Comparison of ENCODE assay signal across 19 cellular contexts in the genomic region with DNA sequence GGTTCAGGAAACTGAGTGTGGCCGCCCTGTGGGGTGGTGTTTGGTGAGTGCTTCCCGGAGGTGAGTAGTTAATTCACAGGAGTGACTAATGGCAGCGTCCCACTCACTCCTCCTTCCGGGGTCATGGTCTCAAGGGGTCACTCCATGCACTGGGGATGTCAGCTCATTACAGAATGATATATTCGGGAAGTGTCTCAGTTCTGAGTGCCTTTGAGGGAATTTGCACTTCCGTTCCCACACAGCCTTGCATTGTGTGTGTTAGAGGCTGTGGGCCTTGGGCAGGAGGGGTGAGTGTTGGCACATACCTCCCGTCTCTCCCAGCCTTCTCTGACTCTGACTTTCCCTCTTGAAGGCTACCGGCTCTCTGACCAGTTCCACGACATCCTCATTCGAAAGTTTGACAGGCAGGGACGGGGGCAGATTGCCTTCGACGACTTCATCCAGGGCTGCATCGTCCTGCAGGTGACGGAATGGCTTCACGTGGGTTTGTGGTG. TPM values are rescaled to one million over a fixed set of nuclear protein-coding genes. Genes with fewer than 3 reads are reported as not detected.
A peak's percentile ranks its signal among the peaks of the same experiment; 100 is the strongest.
DNase-seq lines count a peak whose midpoint lies in the region; ATAC-seq, FAIRE-seq and TF ChIP-seq lines count a peak whose summit lies in the region.
"Had no signal": no experiment of that assay in that cellular context is flagged by ENCODE, and none has a peak within 500 bp of the region (broad histone marks: within the 10 kb centered on the region; RNA-seq: fewer than 3 reads in every experiment).

No MANE protein-coding gene starts in this region.

- TF ChIP-seq CTCF in endothelial cell of umbilical vein (IDR thresholded peaks at IDR 0.05; ENCODE audit: extremely low read depth in 1 of 2, insufficient read depth in 1 of 2, low read depth in 1 of 2, low read length in 2 of 2), result no peak
- TF ChIP-seq CTCF in osteoblast (IDR thresholded peaks at IDR 0.05; ENCODE audit: extremely low read depth, low read depth, low read length), result no peak

- FAIRE-seq in endothelial cell of umbilical vein (lab: Jason Lieb, UNC), result peak; percentile 98
- FAIRE-seq: H1 had no signal

- H3K4me1 Mint-ChIP-seq in activated CD4-positive, alpha-beta T cell treated with anti-CD3 and anti-CD28 coated beads for 36 hours, result no peaks in the 10 kb centered on the region
- H3K4me1 Mint-ChIP-seq: activated CD4-positive, alpha-beta T cell treated with anti-CD3 and anti-CD28 coated beads, Interleukin-2, amount 10 ng/mL, durations not matched to agents 7 days and 5 days had no signal

- peak overlapping the region; percentile 41 for H3K9ac ChIP-seq in endothelial cell of umbilical vein (replicated peaks; ENCODE audit: extremely low read depth, insufficient read depth, low read length)

- H3K4me2 ChIP-seq in endothelial cell of umbilical vein (ENCODE audit: insufficient read depth, low read length) (peak overlapping the region; percentile 45), osteoblast (ENCODE audit: insufficient read depth, low read length) (no peak overlapping the region)

- H2AFZ ChIP-seq in endothelial cell of umbilical vein (ENCODE audit: low read depth, low read length), result no peak overlapping the region
- H2AFZ ChIP-seq in osteoblast (ENCODE audit: low read length), result no peak overlapping the region

- BruUV-seq in endothelial cell of umbilical vein (replicated peaks; lab: Mats Ljungman, UMichigan), result no TSS peak

- H3K9me3 ChIP-seq in endothelial cell of umbilical vein (replicated peaks; ENCODE audit: control insufficient read depth, insufficient read depth, low read length), result no peaks in the 10 kb centered on the region
- H3K9me3 ChIP-seq in osteoblast (ENCODE audit: low read depth, low read length), result no peaks in the 10 kb centered on the region
- H3K9me3 ChIP-seq: transverse colon had no signal

- H3K27me3 Mint-ChIP-seq in activated CD4-positive, alpha-beta T cell treated with anti-CD3 and anti-CD28 coated beads for 36 hours, result no peaks in the 10 kb centered on the region
- H3K27me3 Mint-ChIP-seq: activated CD4-positive, alpha-beta T cell treated with anti-CD3 and anti-CD28 coated beads, Interleukin-2, amount 10 ng/mL, durations not matched to agents 7 days and 5 days; naive B cell had no signal

- H4K20me1 ChIP-seq in endothelial cell of umbilical vein (replicated peaks; ENCODE audit: control insufficient read depth, extremely low read depth, insufficient read depth, low read length), result no peaks in the 10 kb centered on the region
- H4K20me1 ChIP-seq in osteoblast (ENCODE audit: insufficient read depth, low read length), result peaks cover 26% of the 10 kb centered on the region

- peaks cover 34% of the 10 kb centered on the region for H3K36me3 Mint-ChIP-seq in activated CD4-positive, alpha-beta T cell treated with anti-CD3 and anti-CD28 coated beads for 36 hours (ENCODE audit: low read depth)

- CTCF ChIA-PET in endothelial cell of umbilical vein (lab: Charles Lee), result interaction anchor here (1.2 to 2.7 kb wide), 2 partner anchors 10 to 136 kb away, joined by 4 to 15 read pairs; a partner anchor contains a TSS
- CTCF ChIA-PET in activated CD4-positive, alpha-beta T cell treated with anti-CD3 and anti-CD28 coated beads for 36 hours (lab: Charles Lee), result no interaction called here

- no peaks in the 10 kb centered on the region for H3K9me1 ChIP-seq in endothelial cell of umbilical vein (replicated peaks; ENCODE audit: control insufficient read depth, extremely low read depth, insufficient read depth, low read length)

- H3K9me3 Mint-ChIP-seq in activated CD4-positive, alpha-beta T cell treated with anti-CD3 and anti-CD28 coated beads for 36 hours (ENCODE audit: low read depth), result no peaks in the 10 kb centered on the region
- H3K9me3 Mint-ChIP-seq: activated CD4-positive, alpha-beta T cell treated with anti-CD3 and anti-CD28 coated beads, Interleukin-2, amount 10 ng/mL, durations not matched to agents 7 days and 5 days; naive B cell had no signal

- H3K27ac ChIP-seq in endothelial cell of umbilical vein (ENCODE audit: insufficient read depth, low read depth, low read length), result peak overlapping the region; percentile 88
- H3K27ac ChIP-seq in osteoblast (ENCODE audit: low read depth, low read length), result peak overlapping the region; percentile 72
- H3K27ac ChIP-seq: transverse colon had no signal

- H3K27me3 ChIP-seq in endothelial cell of umbilical vein (ENCODE audit: control insufficient read depth in 2 of 2, insufficient read depth in 2 of 2, low read length in 2 of 2), result no peaks in the 10 kb centered on the region
- H3K27me3 ChIP-seq in osteoblast (ENCODE audit: insufficient read depth, low read length), result no peaks in the 10 kb centered on the region
- H3K27me3 ChIP-seq: transverse colon had no signal

- H3K27ac Mint-ChIP-seq in activated CD4-positive, alpha-beta T cell treated with anti-CD3 and anti-CD28 coated beads for 36 hours, result no peak overlapping the region
- H3K27ac Mint-ChIP-seq: activated CD4-positive, alpha-beta T cell treated with anti-CD3 and anti-CD28 coated beads, Interleukin-2, amount 10 ng/mL, durations not matched to agents 7 days and 5 days had no signal

- POLR2A ChIA-PET in endothelial cell of umbilical vein (lab: Charles Lee), result no interaction called here
- POLR2A ChIA-PET in activated CD4-positive, alpha-beta T cell treated with anti-CD3 and anti-CD28 coated beads for 36 hours (lab: Charles Lee), result no interaction called here

- dilution Hi-C loops in endothelial cell of umbilical vein (cut with MboI; ENCODE audit: extremely low pct_ligation_motif_present, low sequenced_read_pairs), result no loop called here

- TF ChIP-seq POLR2A in endothelial cell of umbilical vein (IDR thresholded peaks at IDR 0.05; ENCODE audit: low read depth, low read length), result no peak

- H3K4me3 ChIP-seq in endothelial cell of umbilical vein (replicated peaks in 1 of 3; ENCODE audit: insufficient read depth in 1 of 3, low read depth in 1 of 3, low read length in 3 of 3) (no peak overlapping the region), osteoblast (ENCODE audit: insufficient read depth, low read length) (no peak overlapping the region)
- H3K4me3 ChIP-seq: transverse colon had no signal

- H3K4me1 ChIP-seq in endothelial cell of umbilical vein (ENCODE audit: control insufficient read depth, extremely low read depth, insufficient read depth, low read length) (peaks cover 17% of the 10 kb centered on the region), osteoblast (ENCODE audit: insufficient read depth, low read length) (peaks cover 14% of the 10 kb centered on the region)
- H3K4me1 ChIP-seq: transverse colon had no signal

- ATAC-seq in activated CD4-positive, alpha-beta T cell treated with anti-CD3 and anti-CD28 coated beads for 36 hours, result no peak
- ATAC-seq: esophagus mucosa, left ventricle myocardium superior had no signal

- DNase-seq in Daoy (ENCODE audit: low read depth) (peak; percentile 78), RPMI7951 (ENCODE audit: low read depth) (peak; percentile 82), endothelial cell of umbilical vein (ENCODE audit: low read depth, low spot score) (peak; percentile 88), osteoblast (ENCODE audit: insufficient read length, low spot score, missing footprints) (peak; percentile 95), GDM1 (lab: John Stamatoyannopoulos, UW) (no peak), AG20443 (ENCODE audit: low spot score) (no peak)
- DNase-seq in activated CD4-positive, alpha-beta T cell treated with anti-CD3 and anti-CD28 coated beads for 36 hours, result no peak
- no peak for DNase-seq in stimulated activated CD4-positive, alpha-beta T cell treated with anti-CD3 and anti-CD28 coated beads, Interleukin-4, amount 100 ng/mL, for 24 hours
- DNase-seq: activated CD4-positive, alpha-beta T cell treated with anti-CD3 and anti-CD28 coated beads, Interleukin-2, amount 10 ng/mL, durations not matched to agents 7 days and 5 days; activated T-cell treated with anti-CD3 and anti-CD28 coated beads, Interleukin-2, amount 50 U/mL, for 48 hours; AML-193; left ventricle myocardium superior; naive B cell; NCI-H2107; NCI-H774; right cardiac atrium; transverse colon had no signal

- H3K4me3 Mint-ChIP-seq in activated CD4-positive, alpha-beta T cell treated with anti-CD3 and anti-CD28 coated beads for 36 hours, result no peak overlapping the region
- H3K4me3 Mint-ChIP-seq: activated CD4-positive, alpha-beta T cell treated with anti-CD3 and anti-CD28 coated beads, Interleukin-2, amount 10 ng/mL, durations not matched to agents 7 days and 5 days; naive B cell had no signal

- H3K36me3 ChIP-seq in endothelial cell of umbilical vein (ENCODE audit: control insufficient read depth in 2 of 2, extremely low read depth in 1 of 2, insufficient read depth in 2 of 2, low read length in 2 of 2) (peaks cover 0 to 31% of the 10 kb centered on the region in 2 experiments), osteoblast (ENCODE audit: insufficient read depth, low read length) (peaks cover 23% of the 10 kb centered on the region)

- H3K79me2 ChIP-seq in endothelial cell of umbilical vein (ENCODE audit: control insufficient read depth, insufficient read depth, low read length) (peaks cover 16% of the 10 kb centered on the region), osteoblast (ENCODE audit: insufficient read depth, low read length) (peaks cover 39% of the 10 kb centered on the region)

- intact Hi-C loops in endothelial cell of umbilical vein (cut with micrococcal nuclease), result loop anchor here (2.0 to 10.0 kb wide), 3 partner anchors 40 to 364 kb away; a partner anchor contains a TSS
- intact Hi-C loops in activated CD4-positive, alpha-beta T cell treated with anti-CD3 and anti-CD28 coated beads for 36 hours (cut with DNase I, micrococcal nuclease), result no loop called here

RNA-seq across cellular contexts. Expression of a gene that starts 10.5 kb away (rescaled TPM):
- total RNA-seq in Daoy (2014; rRNA removed; shearing (Covaris generic)), result 15.3 and 26.0 TPM in 2 replicates
- 51.8 and 62.2 TPM in 2 replicates for total RNA-seq in RPMI7951 (2014; rRNA removed; shearing (Covaris generic))
- total RNA-seq in endothelial cell of umbilical vein, result 3.1 and 5.1 TPM in 2 replicates
- polyA plus RNA-seq in endothelial cell of umbilical vein, result 7.1 and 7.3 TPM in 2 replicates
- 4.2 and 6.1 TPM in 2 replicates for polyA plus RNA-seq in endothelial cell of umbilical vein (2011; cell fraction: cytosol; rRNA removed)
- polyA plus RNA-seq in endothelial cell of umbilical vein (2011; cell fraction: nucleus; rRNA removed), result 31.8 and 34.4 TPM in 2 replicates
- 4.8 and 5.4 TPM in 2 replicates for polyA plus RNA-seq in endothelial cell of umbilical vein (2012)
- polyA minus RNA-seq in endothelial cell of umbilical vein, result 5.6 and 7.4 TPM in 2 replicates
- polyA minus RNA-seq in endothelial cell of umbilical vein (2011; cell fraction: cytosol; rRNA and poly(A)+ RNA removed), result 7.0 TPM
- polyA minus RNA-seq in endothelial cell of umbilical vein (2011; cell fraction: nucleus; rRNA and poly(A)+ RNA removed), result 10.2 and 12.1 TPM in 2 replicates
- 52.2 and 54.6 TPM in 2 replicates for total RNA-seq in osteoblast
- total RNA-seq in activated CD4-positive, alpha-beta T cell treated with anti-CD3 and anti-CD28 coated beads for 36 hours, result 10 to 100 TPM; 15.1 to 20.5 TPM

RNA-seq across cellular contexts. Expression of a gene that starts 39.5 kb away (rescaled TPM):
- 92.0 and 96.2 TPM in 2 replicates for total RNA-seq in Daoy (2014; rRNA removed; shearing (Covaris generic))
- total RNA-seq in RPMI7951 (2014; rRNA removed; shearing (Covaris generic)), result 147 and 158 TPM in 2 replicates
- total RNA-seq in endothelial cell of umbilical vein (79.8 and 83.3 TPM in 2 replicates), osteoblast (60.1 and 71.3 TPM in 2 replicates)
- polyA plus RNA-seq in endothelial cell of umbilical vein, result 223 and 247 TPM in 2 replicates
- polyA plus RNA-seq in endothelial cell of umbilical vein (2011; cell fraction: cytosol; rRNA removed), result 206 and 215 TPM in 2 replicates
- 155 and 164 TPM in 2 replicates for polyA plus RNA-seq in endothelial cell of umbilical vein (2011; cell fraction: nucleus; rRNA removed)
- 109 and 126 TPM in 2 replicates for polyA plus RNA-seq in endothelial cell of umbilical vein (2012)
- polyA minus RNA-seq in endothelial cell of umbilical vein, result 160 and 180 TPM in 2 replicates
- polyA minus RNA-seq in endothelial cell of umbilical vein (2011; cell fraction: cytosol; rRNA and poly(A)+ RNA removed), result 129 TPM
- polyA minus RNA-seq in endothelial cell of umbilical vein (2011; cell fraction: nucleus; rRNA and poly(A)+ RNA removed), result 47.2 and 48.4 TPM in 2 replicates
- 10 to 100 TPM; 69.5 to 91.6 TPM for total RNA-seq in activated CD4-positive, alpha-beta T cell treated with anti-CD3 and anti-CD28 coated beads for 36 hours

Comparison
In these comparisons a context has a peak if more than half of its experiments do, and no peak if none do; other contexts are left out.
1. DNase-seq: peak in Daoy (single experiment), RPMI7951 (single experiment), endothelial cell of umbilical vein (single experiment) and osteoblast (single experiment); none in GDM1 (single experiment), activated CD4-positive, alpha-beta T cell treated with anti-CD3 and anti-CD28 coated beads for 36 hours (single experiment), AG20443 (single experiment) and stimulated activated CD4-positive, alpha-beta T cell treated with anti-CD3 and anti-CD28 coated beads, Interleukin-4, amount 100 ng/mL, for 24 hours (single experiment).